1 cellular context compared by ENCODE assay signal in genomic region chr17:11908711-11909146, GRCh38.
TF ChIP-seq lines count a peak whose summit lies in the region.

No MANE protein-coding gene starts in this region.

TF ChIP-seq in K562, 482 proteins besides CTCF, POLR2A, EP300 and RAD21 (continued from another document):
- TF ChIP-seq USF2 (CRISPR knock-in tag; IDR thresholded peaks at IDR 0.05) (no peak), UBTF (IDR thresholded peaks at IDR 0.05; ENCODE audit: borderline replicate concordance in 1 of 2, low read depth in 2 of 2, low read length in 2 of 2) (no peak), NUFIP1 (IDR thresholded peaks at IDR 0.05; ENCODE audit: partially characterized antibody) (peak; percentile 16), IRF1 (CRISPR knock-in tag; IDR thresholded peaks at IDR 0.05; ENCODE audit: borderline replicate concordance) (no peak), BHLHE40 (IDR thresholded peaks at IDR 0.05; ENCODE audit: low read length) (peak; percentile 97), PHB (CRISPR knock-in tag; IDR thresholded peaks at IDR 0.05) (no peak)
